In the genomic region with DNA sequence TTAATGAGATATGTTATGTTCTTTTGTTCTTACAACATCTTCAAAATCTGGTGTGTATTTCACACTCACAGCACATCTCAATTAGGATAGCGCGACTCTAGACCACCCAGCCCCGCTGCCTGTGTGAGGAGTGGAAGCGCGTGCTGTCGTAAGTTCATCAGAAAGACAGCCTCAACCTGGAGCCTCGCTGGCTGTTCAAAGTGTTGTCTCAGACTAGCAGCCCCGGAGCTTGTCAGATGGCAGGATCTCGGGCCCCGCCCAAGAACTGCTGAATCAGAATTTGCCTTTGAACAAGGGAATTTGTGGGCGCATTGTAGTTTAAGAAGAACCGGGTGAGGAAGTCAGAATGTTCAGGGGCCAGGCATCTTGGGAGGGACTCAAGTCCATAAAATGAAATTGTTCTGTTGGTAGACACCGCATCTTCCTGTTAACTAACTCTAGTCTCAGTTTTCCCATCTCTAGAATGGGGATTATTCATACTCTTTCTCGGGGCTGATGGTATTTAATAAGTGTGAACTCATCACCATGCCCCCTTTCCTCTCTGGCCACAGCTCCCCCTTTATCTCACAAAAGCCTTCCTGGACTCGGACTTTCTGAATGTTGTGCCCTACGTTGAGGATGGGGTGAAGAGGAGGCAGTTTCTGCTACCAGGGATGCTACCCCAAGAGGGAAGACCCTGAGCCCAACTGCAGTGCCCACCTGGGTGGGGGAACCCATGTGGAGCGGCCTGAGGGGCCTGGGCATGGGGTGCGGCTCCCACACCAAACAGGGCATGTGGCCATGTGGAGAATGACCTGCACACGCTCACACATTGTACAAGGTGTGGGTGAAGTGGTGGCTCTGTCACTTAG, we compare ENCODE assay signal across 9 cellular contexts. TPM values are rescaled to one million over a fixed set of nuclear protein-coding genes. Genes with fewer than 3 reads are reported as not detected.
DNase-seq lines count a peak whose midpoint lies in the region; ATAC-seq lines count a peak whose summit lies in the region.
"Had no signal": no experiment of that assay in that cellular context is flagged by ENCODE, and none has a peak within 500 bp of the region (broad histone marks: within the 10 kb centered on the region; RNA-seq: fewer than 3 reads in every experiment).

No MANE protein-coding gene starts in this region.

- no peaks in the 10 kb centered on the region for H3K27me3 Mint-ChIP-seq in CD8-positive, alpha-beta memory T cell
- peaks cover 2% of the 10 kb centered on the region for H3K27me3 Mint-ChIP-seq in activated CD4-positive, alpha-beta T cell treated with anti-CD3 and anti-CD28 coated beads for 36 hours
- H3K27me3 Mint-ChIP-seq in central memory CD8-positive, alpha-beta T cell, result no peaks in the 10 kb centered on the region

- H3K36me3 ChIP-seq in CD8-positive, alpha-beta memory T cell (ENCODE audit: insufficient read depth, low read length), result no peaks in the 10 kb centered on the region
- H3K36me3 ChIP-seq: SJCRH30 had no signal

- peak overlapping the region; percentile 32 to 90 (median 74) for H3K27ac Mint-ChIP-seq in CD8-positive, alpha-beta memory T cell
- H3K27ac Mint-ChIP-seq in activated CD4-positive, alpha-beta T cell treated with anti-CD3 and anti-CD28 coated beads for 36 hours, result peak overlapping the region; percentile 51
- H3K27ac Mint-ChIP-seq in central memory CD8-positive, alpha-beta T cell (ENCODE audit: low read depth), result peak overlapping the region; percentile 61

- H3K36me3 Mint-ChIP-seq in CD8-positive, alpha-beta memory T cell, result no peaks in the 10 kb centered on the region
- no peaks in the 10 kb centered on the region for H3K36me3 Mint-ChIP-seq in activated CD4-positive, alpha-beta T cell treated with anti-CD3 and anti-CD28 coated beads for 36 hours (ENCODE audit: low read depth)
- H3K36me3 Mint-ChIP-seq in central memory CD8-positive, alpha-beta T cell (ENCODE audit: insufficient read depth), result no peaks in the 10 kb centered on the region

- no peaks in the 10 kb centered on the region for H3K9me3 ChIP-seq in CD8-positive, alpha-beta memory T cell (ENCODE audit: low read length)
- H3K9me3 ChIP-seq: SJCRH30 had no signal

- no peaks in the 10 kb centered on the region for H3K9me3 Mint-ChIP-seq in CD8-positive, alpha-beta memory T cell
- H3K9me3 Mint-ChIP-seq in activated CD4-positive, alpha-beta T cell treated with anti-CD3 and anti-CD28 coated beads for 36 hours (ENCODE audit: low read depth), result no peaks in the 10 kb centered on the region
- H3K9me3 Mint-ChIP-seq in central memory CD8-positive, alpha-beta T cell, result no peaks in the 10 kb centered on the region

- H3K4me1 Mint-ChIP-seq in CD8-positive, alpha-beta memory T cell, result peaks cover 41 to 72% (median 58%) of the 10 kb centered on the region in 3 donors
- peaks cover 75% of the 10 kb centered on the region for H3K4me1 Mint-ChIP-seq in activated CD4-positive, alpha-beta T cell treated with anti-CD3 and anti-CD28 coated beads for 36 hours
- peaks cover 34% of the 10 kb centered on the region for H3K4me1 Mint-ChIP-seq in central memory CD8-positive, alpha-beta T cell

- peak; percentile 47 to 78 (median 66) for DNase-seq in CD8-positive, alpha-beta memory T cell
- peak; percentile 88 for DNase-seq in activated CD4-positive, alpha-beta T cell treated with anti-CD3 and anti-CD28 coated beads for 36 hours
- peak; percentile 37 to 53 for DNase-seq in central memory CD8-positive, alpha-beta T cell (ENCODE audit: low spot score in 2 of 2)
- DNase-seq in stimulated activated CD4-positive, alpha-beta T cell treated with anti-CD3 and anti-CD28 coated beads, Interleukin-1b, Interleukin-23, amount 100 ng/mL, for 48 hours, result peak; percentile 84
- DNase-seq in NCI-H1417 treated with DMSO at 0.1 percent for 48 hours (lab: John Stamatoyannopoulos, UW) (no peak), NCI-H524 (lab: John Stamatoyannopoulos, UW) (no peak)
- DNase-seq: SJCRH30 had no signal

- intact Hi-C loops in activated CD4-positive, alpha-beta T cell treated with anti-CD3 and anti-CD28 coated beads for 36 hours (cut with DNase I, micrococcal nuclease), result loop anchor here (1.0 to 5.0 kb wide), 3 partner anchors 12 to 178 kb away; no protein-coding TSS in a partner anchor

- POLR2A ChIA-PET in CD8-positive, alpha-beta memory T cell (lab: Charles Lee), result interaction anchor here (1.3 kb wide), 1 partner anchor 41 kb away, joined by 5 read pairs; a partner anchor contains a TSS
- POLR2A ChIA-PET in activated CD4-positive, alpha-beta T cell treated with anti-CD3 and anti-CD28 coated beads for 36 hours (lab: Charles Lee), result interaction anchor here (0.7 kb wide), 1 partner anchor 9 kb away, joined by 3 read pairs; no protein-coding TSS in a partner anchor

- CTCF ChIA-PET in CD8-positive, alpha-beta memory T cell (lab: Charles Lee), result interaction anchor here (1.7 to 3.6 kb wide), 2 partner anchors 40 to 308 kb away, joined by 3 to 17 read pairs; a partner anchor contains a TSS
- CTCF ChIA-PET in activated CD4-positive, alpha-beta T cell treated with anti-CD3 and anti-CD28 coated beads for 36 hours (lab: Charles Lee), result interaction anchor here (0.6 to 1.0 kb wide), 4 partner anchors 31 to 308 kb away, joined by 3 to 6 read pairs (median 4); no protein-coding TSS in a partner anchor

- H3K4me1 ChIP-seq in CD8-positive, alpha-beta memory T cell (ENCODE audit: insufficient read depth, low read length), result peaks cover 49% of the 10 kb centered on the region

- peak overlapping the region; percentile 5 to 73 (median 23) for H3K4me3 Mint-ChIP-seq in CD8-positive, alpha-beta memory T cell
- no peak overlapping the region for H3K4me3 Mint-ChIP-seq in activated CD4-positive, alpha-beta T cell treated with anti-CD3 and anti-CD28 coated beads for 36 hours
- no peak overlapping the region for H3K4me3 Mint-ChIP-seq in central memory CD8-positive, alpha-beta T cell

- ATAC-seq in activated CD4-positive, alpha-beta T cell treated with anti-CD3 and anti-CD28 coated beads for 36 hours, result peak; percentile 40
- ATAC-seq in central memory CD8-positive, alpha-beta T cell (replicated peaks; ENCODE audit: extremely low read depth, poor library complexity, severe bottlenecking), result peak; percentile 62
- ATAC-seq in GM19035 (IDR thresholded peaks at IDR 0.05; ENCODE audit: unreplicated experiment) (no peak), GM19395 (IDR thresholded peaks at IDR 0.05; ENCODE audit: unreplicated experiment) (no peak)

- H3K4me3 ChIP-seq in CD8-positive, alpha-beta memory T cell (ENCODE audit: low read length), result no peak overlapping the region
- H3K4me3 ChIP-seq: SJCRH30 had no signal

- H3K27me3 ChIP-seq in CD8-positive, alpha-beta memory T cell (ENCODE audit: insufficient read depth, low read length, poor library complexity, severe bottlenecking), result no peaks in the 10 kb centered on the region
- H3K27me3 ChIP-seq: SJCRH30 had no signal

- peak overlapping the region; percentile 2 for H3K27ac ChIP-seq in CD8-positive, alpha-beta memory T cell (ENCODE audit: low read depth, low read length)
- H3K27ac ChIP-seq: SJCRH30 had no signal

RNA-seq across cellular contexts. Expression of a gene that starts 40.4 kb away (rescaled TPM):
- 100 to 1,000 TPM; 174 to 180 TPM for total RNA-seq in CD8-positive, alpha-beta memory T cell
- polyA plus RNA-seq in CD8-positive, alpha-beta memory T cell, result 24.8 TPM
- 100 to 1,000 TPM; 258 to 273 TPM for total RNA-seq in activated CD4-positive, alpha-beta T cell treated with anti-CD3 and anti-CD28 coated beads for 36 hours

Comparison
In these comparisons a context has a peak if more than half of its experiments do, and no peak if none do; other contexts are left out.
1. DNase-seq: peak in CD8-positive, alpha-beta memory T cell (5 of 5), activated CD4-positive, alpha-beta T cell treated with anti-CD3 and anti-CD28 coated beads for 36 hours (single experiment), central memory CD8-positive, alpha-beta T cell (2 of 2) and stimulated activated CD4-positive, alpha-beta T cell treated with anti-CD3 and anti-CD28 coated beads, Interleukin-1b, Interleukin-23, amount 100 ng/mL, for 48 hours (single experiment); none in NCI-H1417 treated with DMSO at 0.1 percent for 48 hours (single experiment) and NCI-H524 (0 of 2).
2. H3K4me3 Mint-ChIP-seq: peak in CD8-positive, alpha-beta memory T cell (7 of 7); none in activated CD4-positive, alpha-beta T cell treated with anti-CD3 and anti-CD28 coated beads for 36 hours (single experiment) and central memory CD8-positive, alpha-beta T cell (single experiment).
3. ATAC-seq: peak in activated CD4-positive, alpha-beta T cell treated with anti-CD3 and anti-CD28 coated beads for 36 hours (single experiment) and central memory CD8-positive, alpha-beta T cell (single experiment); none in GM19035 (single experiment) and GM19395 (single experiment).
4. Peak in every context shown above with its lines, with median percentiles within 50 percentile points of each other: H3K27ac Mint-ChIP-seq.